In genomic region chr10:14555806-14556205, GRCh38 we compare ENCODE assay signal across 1 cellular context.
TF ChIP-seq lines count a peak whose summit lies in the region.

No MANE protein-coding gene starts in this region.

TF ChIP-seq in endothelial cell of umbilical vein, 7 proteins besides CTCF, POLR2A, EP300 and RAD21:
- TF ChIP-seq MYC (IDR thresholded peaks at IDR 0.05; ENCODE audit: low read depth, low read length) = no peak
- TF ChIP-seq MAX (IDR thresholded peaks at IDR 0.05; ENCODE audit: insufficient read depth, insufficient read length) = no peak
- no peak for TF ChIP-seq JUN (IDR thresholded peaks at IDR 0.05; ENCODE audit: borderline replicate concordance, insufficient read depth, insufficient read length, low read depth)
- TF ChIP-seq FOS (IDR thresholded peaks at IDR 0.05; ENCODE audit: borderline replicate concordance, insufficient read depth, low read length) = no peak
- no peak for TF ChIP-seq POLR2AphosphoS5 (IDR thresholded peaks at IDR 0.05; ENCODE audit: insufficient read depth, low read depth, low read length)
- no peak for TF ChIP-seq EZH2 (IDR thresholded peaks at IDR 0.05; ENCODE audit: borderline replicate concordance, low read depth, low read length, severe bottlenecking)
- TF ChIP-seq GATA2 (IDR thresholded peaks at IDR 0.05; ENCODE audit: insufficient read depth, insufficient read length, low read depth, low read length) = no peak
